8 cellular contexts compared by ENCODE assay signal in genomic region chr6:149483849-149484635, GRCh38. TPM values are rescaled to one million over a fixed set of nuclear protein-coding genes. Genes with fewer than 3 reads are reported as not detected.
DNase-seq lines count a peak whose midpoint lies in the region; ATAC-seq and TF ChIP-seq lines count a peak whose summit lies in the region.

No MANE protein-coding gene starts in this region.

- H3K27me3 ChIP-seq in gastroesophageal sphincter = no peaks in the 10 kb centered on the region

- H3K36me3 ChIP-seq in gastroesophageal sphincter = no peaks in the 10 kb centered on the region

- TF ChIP-seq CTCF in gastroesophageal sphincter (IDR thresholded peaks at IDR 0.05) = no peak

- H3K27me3 Mint-ChIP-seq in activated CD4-positive, alpha-beta T cell treated with anti-CD3 and anti-CD28 coated beads, Interleukin-2, amount 10 ng/mL, durations not matched to agents 24 days and 14 days = no peaks in the 10 kb centered on the region
- no peaks in the 10 kb centered on the region for H3K27me3 Mint-ChIP-seq in stimulated activated memory B cell treated with anti-CD40 and anti-IgM and Interleukin-4, amounts not matched to agents 10 μg/mL and 1 μg/mL and 100 μg/mL, for 72 hours

- H3K27ac Mint-ChIP-seq in activated CD4-positive, alpha-beta T cell treated with anti-CD3 and anti-CD28 coated beads, Interleukin-2, amount 10 ng/mL, durations not matched to agents 24 days and 14 days = peak overlapping the region; percentile 100
- H3K27ac Mint-ChIP-seq in stimulated activated memory B cell treated with anti-CD40 and anti-IgM and Interleukin-4, amounts not matched to agents 10 μg/mL and 1 μg/mL and 100 μg/mL, for 72 hours = peak overlapping the region; percentile 99

- peak; percentile 4; the same call in 1 of the 2 replicates for TF ChIP-seq POLR2A in Raji (IDR thresholded peaks at IDR 0.05; ENCODE audit: insufficient read depth, low read depth, low read length)
- no peak for TF ChIP-seq POLR2A in gastroesophageal sphincter (IDR thresholded peaks at IDR 0.05)

- no peak for ATAC-seq in gastroesophageal sphincter
- no peak for ATAC-seq in stimulated activated memory B cell treated with anti-CD40 and anti-IgM and Interleukin-4, amounts not matched to agents 10 μg/mL and 1 μg/mL and 100 μg/mL, for 72 hours

- H3K4me1 Mint-ChIP-seq in activated CD4-positive, alpha-beta T cell treated with anti-CD3 and anti-CD28 coated beads, Interleukin-2, amount 10 ng/mL, durations not matched to agents 24 days and 14 days = peaks cover 64% of the 10 kb centered on the region
- H3K4me1 Mint-ChIP-seq in stimulated activated memory B cell treated with anti-CD40 and anti-IgM and Interleukin-4, amounts not matched to agents 10 μg/mL and 1 μg/mL and 100 μg/mL, for 72 hours = peaks cover 65% of the 10 kb centered on the region

- peaks cover 47% of the 10 kb centered on the region for H3K36me3 Mint-ChIP-seq in activated CD4-positive, alpha-beta T cell treated with anti-CD3 and anti-CD28 coated beads, Interleukin-2, amount 10 ng/mL, durations not matched to agents 24 days and 14 days (ENCODE audit: low read depth)
- peaks cover 19% of the 10 kb centered on the region for H3K36me3 Mint-ChIP-seq in stimulated activated memory B cell treated with anti-CD40 and anti-IgM and Interleukin-4, amounts not matched to agents 10 μg/mL and 1 μg/mL and 100 μg/mL, for 72 hours

- no peaks in the 10 kb centered on the region for H3K9me3 ChIP-seq in gastroesophageal sphincter

- H3K9me3 Mint-ChIP-seq in activated CD4-positive, alpha-beta T cell treated with anti-CD3 and anti-CD28 coated beads, Interleukin-2, amount 10 ng/mL, durations not matched to agents 24 days and 14 days = no peaks in the 10 kb centered on the region
- no peaks in the 10 kb centered on the region for H3K9me3 Mint-ChIP-seq in stimulated activated memory B cell treated with anti-CD40 and anti-IgM and Interleukin-4, amounts not matched to agents 10 μg/mL and 1 μg/mL and 100 μg/mL, for 72 hours

- DNase-seq in activated CD4-positive, alpha-beta T cell treated with anti-CD3 and anti-CD28 coated beads, Interleukin-2, amount 10 ng/mL, durations not matched to agents 24 days and 14 days = peak; percentile 73
- DNase-seq in activated CD4-positive, alpha-beta T cell treated with anti-CD3 and anti-CD28 coated beads, Interleukin-2, amount 50 U/mL, for 4 hours = no peak
- DNase-seq in NCI-H510A treated with DMSO at 0.1 percent for 48 hours (lab: John Stamatoyannopoulos, UW) (no peak), NCI-H2196 treated with DMSO at 0.1 percent for 48 hours (lab: John Stamatoyannopoulos, UW; ENCODE audit: unreplicated experiment) (no peak), SKM-1 (lab: John Stamatoyannopoulos, UW; ENCODE audit: unreplicated experiment) (no peak)

- intact Hi-C loops in activated CD4-positive, alpha-beta T cell treated with anti-CD3 and anti-CD28 coated beads, Interleukin-2, amount 10 ng/mL, durations not matched to agents 24 days and 14 days (cut with micrococcal nuclease) = loop anchor here (1.0 to 2.0 kb wide), 2 partner anchors 33 to 83 kb away; partner anchors contain the start of gene GINM1

- peak overlapping the region in 3 of 4 donors; percentile 5 to 31 (median 19) for H3K27ac ChIP-seq in gastroesophageal sphincter

- H3K4me3 Mint-ChIP-seq in activated CD4-positive, alpha-beta T cell treated with anti-CD3 and anti-CD28 coated beads, Interleukin-2, amount 10 ng/mL, durations not matched to agents 24 days and 14 days = peak overlapping the region; percentile 90
- H3K4me3 Mint-ChIP-seq in stimulated activated memory B cell treated with anti-CD40 and anti-IgM and Interleukin-4, amounts not matched to agents 10 μg/mL and 1 μg/mL and 100 μg/mL, for 72 hours = peak overlapping the region; percentile 89

- TF ChIP-seq EP300 in gastroesophageal sphincter (IDR thresholded peaks at IDR 0.05) = no peak

- peak overlapping the region in 1 of 2 donors; percentile 16 for H3K4me3 ChIP-seq in gastroesophageal sphincter

- WGBS in gastroesophageal sphincter (ENCODE audit: low coverage in 1 of 2), 2 donors = 82 to 87% methylated on average over 5 to 11 of the region's 11 CpGs

- peaks cover 0 to 8% (median 0%) of the 10 kb centered on the region in 3 donors for H3K4me1 ChIP-seq in gastroesophageal sphincter

RNA-seq across cellular contexts. Expression of gene ZC3H12D, which starts 0.8 kb away (rescaled TPM):
- total RNA-seq in activated CD4-positive, alpha-beta T cell treated with anti-CD3 and anti-CD28 coated beads, Interleukin-2, amount 10 ng/mL, durations not matched to agents 24 days and 14 days = 79.6 and 79.8 TPM in 2 replicates
- 1 to 10 TPM in 2 of 4 donors, under 1 TPM in 2; 0.78 to 1.9 (median 1.1) TPM for total RNA-seq in gastroesophageal sphincter

Comparison
In these comparisons a context has a peak if more than half of its experiments do, and no peak if none do; other contexts are left out.
1. RNA of gene ZC3H12D, which starts 0.8 kb away (total RNA-seq): 79.6 to 79.8 TPM in activated CD4-positive, alpha-beta T cell treated with anti-CD3 and anti-CD28 coated beads, Interleukin-2, amount 10 ng/mL, durations not matched to agents 24 days and 14 days; 0.78 to 1.9 TPM in gastroesophageal sphincter; every median in the first group is over 10 times any median in the second.